In the genomic region with DNA sequence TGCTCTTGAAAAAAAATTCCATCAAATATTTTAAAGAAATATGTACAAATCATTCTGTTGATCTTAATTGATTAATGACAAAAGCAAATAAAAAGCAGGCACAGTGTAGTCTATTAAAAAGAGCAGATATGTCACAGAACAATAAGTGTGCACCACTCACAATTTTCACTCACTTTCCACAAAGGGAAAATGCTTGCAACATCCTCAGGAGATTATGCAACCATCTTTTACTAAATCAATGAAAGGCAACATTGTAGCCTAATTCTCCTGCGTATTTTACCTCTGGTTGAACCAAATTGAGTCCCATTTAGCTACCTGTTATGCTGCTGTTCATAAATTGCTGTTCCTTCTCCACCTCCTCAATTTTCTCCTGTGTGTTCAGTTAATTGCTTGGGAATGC, we compare ENCODE assay signal across 13 cellular contexts.
DNase-seq lines count a peak whose midpoint lies in the region.
"Had no signal": no experiment of that assay in that cellular context is flagged by ENCODE, and none has a peak within 500 bp of the region (broad histone marks: within the 10 kb centered on the region; RNA-seq: fewer than 3 reads in every experiment).

No MANE protein-coding gene starts in this region.

- DNase-seq in NCI-H146 (lab: John Stamatoyannopoulos, UW) (peak; percentile 47), NCI-H146 treated with DMSO at 0.1 percent for 48 hours (lab: John Stamatoyannopoulos, UW; ENCODE audit: unreplicated experiment) (no peak), NCI-H1930 (lab: John Stamatoyannopoulos, UW) (peak; percentile 40 to 50), amniotic epithelial cell (ENCODE audit: low read depth) (peak; percentile 6), iris pigment epithelial cell (ENCODE audit: low read depth) (peak; percentile 15), NCI-H82 treated with DMSO at 0.1 percent for 48 hours (lab: John Stamatoyannopoulos, UW; ENCODE audit: unreplicated experiment) (no peak)
- DNase-seq in activated CD8-positive, alpha-beta memory T cell treated with anti-CD3 and anti-CD28 coated beads, Interleukin-2, amount 50 U/mL, for 48 hours, result no peak
- DNase-seq: CD4-positive, CD25-positive, alpha-beta regulatory T cell; Karpas-422; NCI-H187; NCI-H446; NCI-H524 treated with DMSO at 0.1 percent for 48 hours; SIG-M5 had no signal

Comparison
In these comparisons a context has a peak if more than half of its experiments do, and no peak if none do; other contexts are left out.
1. DNase-seq: peak in NCI-H146 (single experiment), NCI-H1930 (2 of 2), amniotic epithelial cell (single experiment) and iris pigment epithelial cell (single experiment); none in NCI-H146 treated with DMSO at 0.1 percent for 48 hours (single experiment), activated CD8-positive, alpha-beta memory T cell treated with anti-CD3 and anti-CD28 coated beads, Interleukin-2, amount 50 U/mL, for 48 hours (single experiment) and NCI-H82 treated with DMSO at 0.1 percent for 48 hours (single experiment).